In the genomic region with DNA sequence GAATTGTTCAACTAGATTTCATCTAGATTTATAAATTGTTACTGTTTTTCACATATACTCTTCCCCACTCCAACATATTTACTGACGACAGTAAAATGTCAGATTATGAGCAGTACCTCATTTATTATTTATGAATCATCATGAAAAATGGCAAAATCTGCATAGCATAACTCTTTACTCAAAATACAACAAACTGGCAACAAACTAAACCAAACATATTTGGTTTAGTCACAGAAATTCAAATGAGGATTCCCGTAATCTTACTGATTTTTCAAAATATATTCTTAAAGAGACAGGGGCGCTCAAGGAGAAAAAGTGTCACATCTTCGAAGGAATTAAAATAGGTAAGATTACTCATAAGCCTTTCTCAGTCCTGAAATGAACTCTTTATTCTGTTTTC, we compare ENCODE assay signal across 25 cellular contexts. TPM values are rescaled to one million over a fixed set of nuclear protein-coding genes. Genes with fewer than 3 reads are reported as not detected.
DNase-seq lines count a peak whose midpoint lies in the region; ATAC-seq and TF ChIP-seq lines count a peak whose summit lies in the region.
"Had no signal": no experiment of that assay in that cellular context is flagged by ENCODE, and none has a peak within 500 bp of the region (broad histone marks: within the 10 kb centered on the region; RNA-seq: fewer than 3 reads in every experiment).

No MANE protein-coding gene starts in this region.

- intact Hi-C loops in heart left ventricle (cut with DNase I), result no loop called here

- peak overlapping the region; percentile 12 for H3K4me3 ChIP-seq in RWPE2 (ENCODE audit: severe bottlenecking)
- H3K4me3 ChIP-seq in skin epidermis, result peak overlapping the region in 1 of 7 experiments; percentile 17
- no peak overlapping the region for H3K4me3 ChIP-seq in heart left ventricle
- H3K4me3 ChIP-seq: MG63, prostate gland had no signal

- TF ChIP-seq POLR2A in heart left ventricle (IDR thresholded peaks at IDR 0.05), result no peak

- H3K27ac ChIP-seq in RWPE2 (ENCODE audit: poor library complexity, severe bottlenecking) (peak overlapping the region; percentile 99), skin epidermis (peak overlapping the region in 15 of 21 experiments; percentile 3 to 89 (median 62)), heart left ventricle (no peak overlapping the region)

- TF ChIP-seq CTCF in RWPE2 (IDR thresholded peaks at IDR 0.05; ENCODE audit: poor library complexity, severe bottlenecking) (no peak), heart left ventricle (IDR thresholded peaks at IDR 0.05) (no peak)

- H3K9me3 ChIP-seq in RWPE2 (ENCODE audit: severe bottlenecking) (no peaks in the 10 kb centered on the region), heart left ventricle (no peaks in the 10 kb centered on the region)
- H3K9me3 ChIP-seq: MG63, prostate gland had no signal

- H3K36me3 ChIP-seq in RWPE2 (ENCODE audit: low read depth) (peaks cover 12% of the 10 kb centered on the region), heart left ventricle (no peaks in the 10 kb centered on the region)
- H3K36me3 ChIP-seq: MG63, prostate gland had no signal

- ATAC-seq in RWPE2 (ENCODE audit: low read depth), result peak; percentile 22
- ATAC-seq in heart left ventricle, result no peak
- ATAC-seq: left ventricle myocardium superior had no signal

- DNase-seq in GM03348 (ENCODE audit: low spot score) (peak; percentile 33), RWPE2 (ENCODE audit: low spot score) (no peak), fibroblast of gingiva (ENCODE audit: low read depth) (peak; percentile 65), NCI-H2227 (lab: John Stamatoyannopoulos, UW; ENCODE audit: unreplicated experiment) (no peak), heart left ventricle (no peak)
- no peak for DNase-seq in stimulated activated CD4-positive, alpha-beta T cell treated with anti-CD3 and anti-CD28 coated beads, Interleukin-15, amount 100 ng/mL, for 24 hours
- DNase-seq: activated CD4-positive, CD25-positive, alpha-beta regulatory T cell treated with anti-CD3 and anti-CD28 coated beads, Interleukin-2, amount 50 U/mL, for 72 hours; activated CD8-positive, alpha-beta memory T cell treated with anti-CD3 and anti-CD28 coated beads for 24 hours; Calu3; caudate nucleus; left ventricle myocardium superior; MG63; NCI-H1436; NCI-H526 treated with DMSO at 0.1 percent for 48 hours; nephron progenitor cell; Right ventricle myocardium superior; stimulated activated CD4-positive, alpha-beta T cell treated with anti-CD3 and anti-CD28 coated beads, Interleukin-2, amount 100 ng/mL, for 48 hours had no signal

- 87 to 94% (median 90%) methylated on average over 4 of the region's 4 CpGs for WGBS in heart left ventricle, 4 donors

- H3K4me1 ChIP-seq in RWPE2 (ENCODE audit: insufficient read depth, poor library complexity, severe bottlenecking), result peaks cover 51% of the 10 kb centered on the region
- H3K4me1 ChIP-seq in heart left ventricle, result peaks cover 0 to 27% (median 0%) of the 10 kb centered on the region in 12 donors
- H3K4me1 ChIP-seq: prostate gland had no signal

- H3K27me3 ChIP-seq in RWPE2 (ENCODE audit: insufficient read depth, poor library complexity, severe bottlenecking), result no peaks in the 10 kb centered on the region
- no peaks in the 10 kb centered on the region for H3K27me3 ChIP-seq in heart left ventricle
- H3K27me3 ChIP-seq: MG63 had no signal

RNA-seq across cellular contexts. Expression of a gene that starts 3.0 kb away (rescaled TPM):
- not detected for total RNA-seq in heart left ventricle
- not detected for polyA plus RNA-seq in heart left ventricle
- total RNA-seq: left ventricle myocardium superior, mononuclear cell, Right ventricle myocardium superior, skeletal muscle tissue had no signal
- polyA plus RNA-seq: BJ had no signal

RNA-seq across cellular contexts. Expression of a gene that starts 9.7 kb away (rescaled TPM):
- 1 to 10 TPM in 2 of 9 donors, under 1 TPM in 7; 0.23 to 7.3 (median 0.50) TPM for total RNA-seq in heart left ventricle
- polyA plus RNA-seq in heart left ventricle, result under 1 TPM; 0.25 to 0.30 TPM
- total RNA-seq: activated T-helper 2 cell treated with anti-CD3 and anti-CD28 coated beads, Interferon-gamma antibody, Interleukin-2, Interleukin-4, amounts not matched to agents 10 μg/mL and 5 μg/mL and 100 μg/mL, durations not matched to agents 14 hours and 24 hours and 36 hours; Calu3; dermis microvascular lymphatic vessel endothelial cell; epithelial cell of proximal tubule had no signal
- polyA plus RNA-seq: BJ had no signal

RNA-seq across cellular contexts. Expression of a gene that starts 41.3 kb away (rescaled TPM):
- total RNA-seq in heart left ventricle, result 1 to 10 TPM; 1.9 to 8.4 (median 4.1) TPM
- 1 to 10 TPM in 1 of 2 donors, under 1 TPM in 1; 0.75 to 2.9 TPM for polyA plus RNA-seq in heart left ventricle
- total RNA-seq: Calu3, dermis microvascular lymphatic vessel endothelial cell, epithelial cell of proximal tubule had no signal
- polyA plus RNA-seq: BJ had no signal

Comparison
In these comparisons a context has a peak if more than half of its experiments do, and no peak if none do; other contexts are left out.
1. DNase-seq: peak in GM03348 (single experiment) and fibroblast of gingiva (single experiment); none in RWPE2 (single experiment), stimulated activated CD4-positive, alpha-beta T cell treated with anti-CD3 and anti-CD28 coated beads, Interleukin-15, amount 100 ng/mL, for 24 hours (single experiment), NCI-H2227 (single experiment) and heart left ventricle (0 of 5).
2. H3K27ac ChIP-seq: peak in RWPE2 (single experiment) and skin epidermis (15 of 21); none in heart left ventricle (0 of 12).